ENCODE assay signal across 8 cellular contexts in genomic region chr2:96359310-96359709, GRCh38.
DNase-seq lines count a peak whose midpoint lies in the region; ATAC-seq and TF ChIP-seq lines count a peak whose summit lies in the region.

No MANE protein-coding gene starts in this region.

- no peak for TF ChIP-seq CTCF in tibial artery (IDR thresholded peaks at IDR 0.05)

- intact Hi-C loops in tibial artery (cut with DNase I; ENCODE audit: low total_unique reads): no loop called here

- peak; percentile 6 for DNase-seq in EH (ENCODE audit: low read depth)
- peak; percentile 2 for DNase-seq in NCI-H69 (lab: John Stamatoyannopoulos, UW)
- DNase-seq in activated naive CD4-positive, alpha-beta T cell treated with anti-CD3 and anti-CD28 coated beads, Interleukin-2, amount 10 ng/mL, durations not matched to agents 7 days and 5 days: peak; percentile 59
- DNase-seq in midbrain (lab: John Stamatoyannopoulos, UW): peak; percentile 74
- DNase-seq in KG1 (lab: John Stamatoyannopoulos, UW): no peak
- DNase-seq in HEK293T (ENCODE audit: extremely low spot score): no peak
- DNase-seq in tibial artery: no peak

- no peak overlapping the region for H3K27ac Mint-ChIP-seq in activated naive CD4-positive, alpha-beta T cell treated with anti-CD3 and anti-CD28 coated beads, Interleukin-2, amount 10 ng/mL, durations not matched to agents 7 days and 5 days

- no peak overlapping the region for H3K27ac ChIP-seq in tibial artery

- POLR2A ChIA-PET in HEK293T (lab: Yijun Ruan, JAX): interaction anchor here (1.3 kb wide), 1 partner anchor 24 kb away, joined by 4 read pairs; the partner anchor contains the start of gene NCAPH

- CTCF ChIA-PET in activated naive CD4-positive, alpha-beta T cell treated with anti-CD3 and anti-CD28 coated beads, Interleukin-2, amount 10 ng/mL, durations not matched to agents 7 days and 5 days (lab: Charles Lee): no interaction called here
- CTCF ChIA-PET in HEK293T (lab: Yijun Ruan, JAX): no interaction called here

- H3K9me3 ChIP-seq in tibial artery: no peaks in the 10 kb centered on the region

- H3K4me3 Mint-ChIP-seq in activated naive CD4-positive, alpha-beta T cell treated with anti-CD3 and anti-CD28 coated beads, Interleukin-2, amount 10 ng/mL, durations not matched to agents 7 days and 5 days: no peak overlapping the region

- no peaks in the 10 kb centered on the region for H3K9me3 Mint-ChIP-seq in activated naive CD4-positive, alpha-beta T cell treated with anti-CD3 and anti-CD28 coated beads, Interleukin-2, amount 10 ng/mL, durations not matched to agents 7 days and 5 days

- no peak for ATAC-seq in GM21723 (IDR thresholded peaks at IDR 0.05; ENCODE audit: unreplicated experiment)

- no peak overlapping the region for H3K4me3 ChIP-seq in tibial artery

- H3K4me1 ChIP-seq in tibial artery: peaks cover 0 to 6% (median 4%) of the 10 kb centered on the region in 4 donors

- H3K27me3 Mint-ChIP-seq in activated naive CD4-positive, alpha-beta T cell treated with anti-CD3 and anti-CD28 coated beads, Interleukin-2, amount 10 ng/mL, durations not matched to agents 7 days and 5 days: no peaks in the 10 kb centered on the region

- no peaks in the 10 kb centered on the region for H3K4me1 Mint-ChIP-seq in activated naive CD4-positive, alpha-beta T cell treated with anti-CD3 and anti-CD28 coated beads, Interleukin-2, amount 10 ng/mL, durations not matched to agents 7 days and 5 days

- H3K36me3 Mint-ChIP-seq in activated naive CD4-positive, alpha-beta T cell treated with anti-CD3 and anti-CD28 coated beads, Interleukin-2, amount 10 ng/mL, durations not matched to agents 7 days and 5 days: peaks cover 60% of the 10 kb centered on the region

- H3K27me3 ChIP-seq in tibial artery: no peaks in the 10 kb centered on the region

- no peaks in the 10 kb centered on the region for H3K36me3 ChIP-seq in tibial artery

TF ChIP-seq in HEK293T, 16 proteins besides CTCF, POLR2A, EP300 and RAD21:
- TF ChIP-seq PKNOX1 (IDR thresholded peaks at IDR 0.05) (no peak), HDGF (IDR thresholded peaks at IDR 0.05; ENCODE audit: borderline replicate concordance) (no peak), FOXA1 (IDR thresholded peaks at IDR 0.05) (no peak), L3MBTL2 (conservative IDR thresholded peaks at IDR 0.05) (no peak)

Comparison
In these comparisons a context has a peak if more than half of its experiments do, and no peak if none do; other contexts are left out.
1. DNase-seq: peak in EH (single experiment), NCI-H69 (single experiment), activated naive CD4-positive, alpha-beta T cell treated with anti-CD3 and anti-CD28 coated beads, Interleukin-2, amount 10 ng/mL, durations not matched to agents 7 days and 5 days (single experiment) and midbrain (single experiment); none in KG1 (single experiment), HEK293T (single experiment) and tibial artery (0 of 2).